Comparison of ENCODE assay signal across 29 cellular contexts in the genomic region with DNA sequence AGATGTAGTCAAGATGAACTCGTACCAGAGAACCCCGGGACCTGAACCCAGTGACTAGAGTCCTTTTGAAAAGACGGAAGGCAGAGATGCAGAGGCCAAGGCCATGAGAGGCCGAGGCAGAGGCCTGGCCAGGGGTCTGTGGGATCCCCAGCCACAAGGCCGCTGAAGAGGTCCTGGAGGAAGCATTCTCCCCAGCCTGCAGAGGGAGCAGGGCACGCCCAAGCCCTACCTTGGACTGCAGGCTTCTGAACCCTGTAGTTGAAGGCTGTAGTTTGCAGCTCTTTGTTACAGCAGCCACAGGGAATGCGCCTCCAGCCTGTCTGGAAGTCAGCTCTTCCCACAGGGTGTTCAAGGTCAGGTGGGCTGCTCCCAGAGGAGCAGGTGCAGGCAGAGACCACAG. TPM values are rescaled to one million over a fixed set of nuclear protein-coding genes. Genes with fewer than 3 reads are reported as not detected.
DNase-seq lines count a peak whose midpoint lies in the region; ATAC-seq, FAIRE-seq and TF ChIP-seq lines count a peak whose summit lies in the region.
"Had no signal": no experiment of that assay in that cellular context is flagged by ENCODE, and none has a peak within 500 bp of the region (broad histone marks: within the 10 kb centered on the region; RNA-seq: fewer than 3 reads in every experiment).

No MANE protein-coding gene starts in this region.

- H3K27ac ChIP-seq in A549 = no peak overlapping the region
- no peak overlapping the region for H3K27ac ChIP-seq in K562 (ENCODE audit: extremely low read depth, low read depth, low read length)
- no peak overlapping the region for H3K27ac ChIP-seq in esophagus muscularis mucosa (replicated peaks in 1 of 4)
- H3K27ac ChIP-seq: ascending aorta, C4-2B, GM23248, testis, vagina had no signal

- TF ChIP-seq CTCF in A549 (IDR thresholded peaks at IDR 0.05) (no peak), K562 (IDR thresholded peaks at IDR 0.05 in 2 of 3, conservative IDR thresholded peaks at IDR 0.05 in 1 of 3; ENCODE audit: insufficient read depth in 2 of 3, low read depth in 1 of 3, low read length in 3 of 3) (no peak), esophagus muscularis mucosa (IDR thresholded peaks at IDR 0.05) (no peak)

- H3K4me1 ChIP-seq in A549 (no peaks in the 10 kb centered on the region), K562 (replicated peaks in 1 of 2; ENCODE audit: control insufficient read depth in 2 of 2, insufficient read depth in 2 of 2, low read length in 2 of 2) (no peaks in the 10 kb centered on the region), esophagus muscularis mucosa (no peaks in the 10 kb centered on the region)
- H3K4me1 ChIP-seq: ascending aorta, testis, vagina had no signal

- H3K36me3 ChIP-seq in H7 (replicated peaks; ENCODE audit: control insufficient read depth, insufficient read depth, low read length) = no peaks in the 10 kb centered on the region
- H3K36me3 ChIP-seq in K562 (ENCODE audit: control insufficient read depth, insufficient read depth, low read length) = no peaks in the 10 kb centered on the region
- H3K36me3 ChIP-seq in esophagus muscularis mucosa = no peaks in the 10 kb centered on the region
- H3K36me3 ChIP-seq: ascending aorta, vagina had no signal

- TF ChIP-seq POLR2A in A549 (IDR thresholded peaks at IDR 0.05; ENCODE audit: low read length) = no peak
- TF ChIP-seq POLR2A in K562 (conservative IDR thresholded peaks at IDR 0.05) = no peak
- TF ChIP-seq POLR2A in esophagus muscularis mucosa (IDR thresholded peaks at IDR 0.05; ENCODE audit: low read depth) = no peak

- in situ Hi-C loops in K562 (cut with MboI) = no loop called here

- no peak overlapping the region for H2AFZ ChIP-seq in K562 (ENCODE audit: low read depth, low read length)
- H2AFZ ChIP-seq: GM23248 had no signal

- DNase-seq in A549 (ENCODE audit: low read depth in 1 of 2, low spot score in 1 of 2) (no peak), H7 (peak; percentile 78), K562 (ENCODE audit: extremely low read depth in 1 of 4, low spot score in 3 of 4) (no peak), mesenteric fat pad (ENCODE audit: low spot score) (peak; percentile 64), esophagus muscularis mucosa (ENCODE audit: extremely low spot score) (no peak), NCI-H1436 (lab: John Stamatoyannopoulos, UW) (no peak), SKM-1 (lab: John Stamatoyannopoulos, UW; ENCODE audit: unreplicated experiment) (no peak), NCI-H446 treated with DMSO at 0.1 percent for 48 hours (lab: John Stamatoyannopoulos, UW) (no peak)
- DNase-seq: activated CD4-positive, alpha-beta T cell treated with anti-CD3 and anti-CD28 coated beads for 36 hours; activated naive CD4-positive, alpha-beta T cell treated with anti-CD3 and anti-CD28 coated beads, Interleukin-2, amount 50 U/mL, for 16 hours; activated T-cell treated with anti-CD3 and anti-CD28 coated beads, Interleukin-2, amount 50 U/mL, for 24 hours; DMS79 treated with DMSO at 0.1 percent for 48 hours; GM23248; mesenchymal stem cell; naive B cell; NCI-H1092; NCI-H1930; NCI-H226; NCI-H82; retina; SIG-M5; small intestine; stimulated activated CD4-positive, alpha-beta T cell treated with anti-CD3 and anti-CD28 coated beads, Interleukin-1b, Interleukin-23, amount 100 ng/mL, for 48 hours; T-cell; testis had no signal

- H3K4me3 ChIP-seq in A549 (no peak overlapping the region), H7 (ENCODE audit: insufficient read depth, low read depth, low read length) (no peak overlapping the region), K562 (no peak overlapping the region), esophagus muscularis mucosa (no peak overlapping the region)
- H3K4me3 ChIP-seq: ascending aorta, GM23248, testis, vagina had no signal

- H3K9me3 ChIP-seq in A549 (no peaks in the 10 kb centered on the region), K562 (replicated peaks; ENCODE audit: control insufficient read depth, insufficient read depth, low read depth, low read length) (no peaks in the 10 kb centered on the region), esophagus muscularis mucosa (no peaks in the 10 kb centered on the region)
- H3K9me3 ChIP-seq: ascending aorta, testis, vagina had no signal

- TF ChIP-seq RAD21 in A549 (conservative IDR thresholded peaks at IDR 0.05 in 1 of 2, IDR thresholded peaks at IDR 0.05 in 1 of 2) (no peak), K562 (CRISPR knock-in tag; conservative IDR thresholded peaks at IDR 0.05 in 1 of 2, IDR thresholded peaks at IDR 0.05 in 1 of 2) (no peak)

- H4K20me1 ChIP-seq in K562 (replicated peaks; ENCODE audit: control insufficient read depth, insufficient read depth, low read length) = no peaks in the 10 kb centered on the region

- intact Hi-C loops in K562 (cut with micrococcal nuclease) (loop anchor here (5.0 kb wide), 1 partner anchor 174 kb away; no protein-coding TSS in a partner anchor), esophagus muscularis mucosa (cut with DNase I) (loop anchor here (5.0 kb wide), 1 partner anchor 214 kb away; no protein-coding TSS in a partner anchor)

- CTCF ChIA-PET in A549 (lab: Yijun Ruan, JAX) (interaction anchor here (0.7 to 1.5 kb wide), 2 partner anchors 50 to 90 kb away, joined by 3 to 5 read pairs; no protein-coding TSS in a partner anchor), K562 (lab: Yijun Ruan, JAX; ENCODE audit: low intra/inter-chr PET ratio) (no interaction called here)

- H3K4me2 ChIP-seq in A549 (no peak overlapping the region), K562 (ENCODE audit: insufficient read depth, low read length) (no peak overlapping the region)

- ATAC-seq in A549 (peak; percentile 58 to 59; a peak in 5 of 6 replicates), K562 (peak; percentile 42; the same call in 2 of the 3 replicates)
- ATAC-seq: activated CD4-positive, alpha-beta T cell treated with anti-CD3 and anti-CD28 coated beads for 36 hours; T-cell had no signal

- no peak for FAIRE-seq in A549 (lab: Jason Lieb, UNC)
- no peak for FAIRE-seq in K562 (lab: Jason Lieb, UNC)
- FAIRE-seq: small intestine, TTC549 had no signal

- WGBS in A549 (ENCODE audit: missing lambda C conversion rate) = 39% methylated on average over 7 of the region's 7 CpGs
- WGBS in K562 (ENCODE audit: insufficient coverage, low coverage, missing lambda C conversion rate) = 0% methylated on average over 7 of the region's 7 CpGs
- 94% methylated on average over 6 of the region's 7 CpGs for WGBS in esophagus muscularis mucosa

- no peak for TF ChIP-seq EP300 in A549 (IDR thresholded peaks at IDR 0.05)
- no peak for TF ChIP-seq EP300 in K562 (IDR thresholded peaks at IDR 0.05; ENCODE audit: low read length)
- TF ChIP-seq EP300 in esophagus muscularis mucosa (IDR thresholded peaks at IDR 0.05) = no peak

- no peaks in the 10 kb centered on the region for H3K9me1 ChIP-seq in K562 (ENCODE audit: control insufficient read depth, insufficient read depth, low read length)

- no peak overlapping the region for H3K9ac ChIP-seq in K562 (ENCODE audit: insufficient read depth in 1 of 2, low read depth in 2 of 2, low read length in 2 of 2)
- H3K9ac ChIP-seq: GM23248 had no signal

- H3K79me2 ChIP-seq in K562 (ENCODE audit: control insufficient read depth, insufficient read depth, low read length) = no peaks in the 10 kb centered on the region

- BruUV-seq in K562 (replicated peaks; lab: Mats Ljungman, UMichigan) = no TSS peak

- POLR2A ChIA-PET in A549 (lab: Yijun Ruan, JAX) = no interaction called here
- POLR2A ChIA-PET in K562 (lab: Yijun Ruan, JAX) = interaction anchor here (0.6 kb wide), 1 partner anchor 178 kb away, joined by 6 read pairs; no protein-coding TSS in a partner anchor

- H3K27me3 ChIP-seq in H7 (ENCODE audit: control insufficient read depth, insufficient read depth, low read length) (no peaks in the 10 kb centered on the region), K562 (ENCODE audit: control insufficient read depth in 2 of 2, insufficient read depth in 2 of 2, low read length in 2 of 2) (peaks cover 0 to 12% of the 10 kb centered on the region in 2 experiments; a peak in 1 of 5 replicates), esophagus muscularis mucosa (no peaks in the 10 kb centered on the region)
- H3K27me3 ChIP-seq: ascending aorta, testis, vagina had no signal

TF ChIP-seq in A549, 52 proteins besides CTCF, POLR2A, EP300 and RAD21 (continues in another document):
- TF ChIP-seq CHD4 (IDR thresholded peaks at IDR 0.05; ENCODE audit: borderline replicate concordance) (no peak), CBX2 (IDR thresholded peaks at IDR 0.05; ENCODE audit: borderline replicate concordance, low read depth) (no peak), FOSL2 (IDR thresholded peaks at IDR 0.05) (no peak), FOSL2 (CRISPR knock-in tag; IDR thresholded peaks at IDR 0.05) (no peak)

TF ChIP-seq in K562, 482 proteins besides CTCF, POLR2A, EP300 and RAD21 (continues in another document):
- no peak for TF ChIP-seq PHB2 (IDR thresholded peaks at IDR 0.05; ENCODE audit: low read depth)

RNA-seq across cellular contexts. Expression of a gene that starts 22.1 kb away (rescaled TPM):
- polyA plus RNA-seq in A549 (2011; rRNA removed) (3.7 and 5.3 TPM in 2 replicates), A549 (2017; fragmentation: RNase III; extraction: RNeasy Plus Mini Kit Qiagen cat#74134 plus additional on column Dnase treatment) (5.5 to 8.9 TPM (median 7.3 TPM) in 3 replicates), K562 (2011; rRNA removed) (not detected in 2 replicates), K562 (2014; fragmentation: Illumina TruSeq; extraction: Trizol) (not detected in 2 replicates), K562 (2014; fragmentation: Nextera tagmentation; extraction: Ambion mirVana) (not detected), K562 (2014; rRNA removed) (not detected in 2 replicates)
- 3.5 and 3.6 TPM in 2 replicates for polyA plus RNA-seq in A549 (2012; cell fraction: cytosol; rRNA removed)
- polyA plus RNA-seq in A549 (2012; cell fraction: nucleus; rRNA removed) = 13.1 and 14.0 TPM in 2 replicates
- polyA minus RNA-seq in A549 (2011; rRNA and poly(A)+ RNA removed) = 3.3 and 4.9 TPM in 2 replicates
- total RNA-seq in H7 (2014; rRNA removed; shearing (Covaris generic)) = 102 and 124 TPM in 2 replicates
- total RNA-seq in K562 (2011; cell fraction: chromatin; rRNA removed; ENCODE audit: low replicate concordance) = not detected in 2 replicates
- not detected in 2 replicates for total RNA-seq in K562 (2011; cell fraction: nucleolus; rRNA removed)
- total RNA-seq in K562 (2011; cell fraction: nucleoplasm; rRNA removed) = not detected in 2 replicates
- total RNA-seq in K562 (2014; rRNA removed) (not detected in 2 replicates), K562 (2014; rRNA removed; fragmentation: Illumina TruSeq; extraction: Trizol) (not detected in 2 replicates), K562 (2015; rRNA removed; fragmentation: Illumina TruSeq; extraction: Trizol) (not detected in 2 replicates), K562 (2021) (0.49 and 0.94 TPM in 2 replicates), mesenteric fat pad (228 TPM), esophagus muscularis mucosa (10 to 100 TPM; 19.9 to 81.6 (median 50.1) TPM)
- polyA plus RNA-seq in K562 (2011; cell fraction: cytosol; rRNA removed) = not detected in 2 replicates
- not detected in 2 replicates for polyA plus RNA-seq in K562 (2011; cell fraction: nucleus; rRNA removed)
- polyA plus RNA-seq in K562 (2012) = not detected in 2 replicates
- polyA minus RNA-seq in K562 (2011; rRNA and poly(A)+ RNA removed) = not detected in 2 replicates
- polyA minus RNA-seq in K562 (2011; cell fraction: cytosol; rRNA and poly(A)+ RNA removed) = not detected in 2 replicates
- not detected in 2 replicates for polyA minus RNA-seq in K562 (2011; cell fraction: nucleus; rRNA and poly(A)+ RNA removed)

Comparison
In these comparisons a context has a peak if more than half of its experiments do, and no peak if none do; other contexts are left out.
1. DNase-seq: peak in H7 (single experiment) and mesenteric fat pad (single experiment); none in A549 (0 of 2), K562 (0 of 4), esophagus muscularis mucosa (single experiment), NCI-H1436 (single experiment), SKM-1 (single experiment) and NCI-H446 treated with DMSO at 0.1 percent for 48 hours (single experiment).
2. RNA of a gene that starts 22.1 kb away (total RNA-seq): 228 TPM in mesenteric fat pad (single experiment), 102 to 124 TPM in H7 and 19.9 to 81.6 TPM in esophagus muscularis mucosa; 0.49 to 0.94 TPM in K562; every median in the first group is over 10 times any median in the second.